Comparison of ENCODE assay signal across 8 cellular contexts in genomic region chr9:136118061-136118366, GRCh38. TPM values are rescaled to one million over a fixed set of nuclear protein-coding genes. Genes with fewer than 3 reads are reported as not detected.
DNase-seq lines count a peak whose midpoint lies in the region; ATAC-seq, FAIRE-seq and TF ChIP-seq lines count a peak whose summit lies in the region.

No MANE protein-coding gene starts in this region.

- no peak overlapping the region for H3K27ac Mint-ChIP-seq in CD8-positive, alpha-beta T cell

- CTCF ChIA-PET in CD8-positive, alpha-beta T cell (lab: Charles Lee), result interaction anchor here (1.1 to 2.2 kb wide), 4 partner anchors 12 to 151 kb away, joined by 3 to 8 read pairs (median 6); no protein-coding TSS in a partner anchor
- CTCF ChIA-PET in K562 (lab: Yijun Ruan, JAX; ENCODE audit: low intra/inter-chr PET ratio), result no interaction called here

- H3K4me1 ChIP-seq in CD8-positive, alpha-beta T cell (ENCODE audit: insufficient read depth, low read length), result peaks cover 38% of the 10 kb centered on the region
- H3K4me1 ChIP-seq in K562 (replicated peaks in 1 of 2; ENCODE audit: control insufficient read depth in 2 of 2, insufficient read depth in 2 of 2, low read length in 2 of 2) (peaks cover 18 to 72% of the 10 kb centered on the region in 2 experiments), mesodermal cell (ENCODE audit: control insufficient read depth, insufficient read depth, low read length, poor library complexity, severe bottlenecking) (peaks cover 16% of the 10 kb centered on the region)

- peaks cover 25% of the 10 kb centered on the region for H3K4me1 Mint-ChIP-seq in CD8-positive, alpha-beta T cell (ENCODE audit: low read depth)

- in situ Hi-C loops in K562 (cut with MboI), result no loop called here

- H4K20me1 ChIP-seq in K562 (replicated peaks; ENCODE audit: control insufficient read depth, insufficient read depth, low read length), result peaks cover under 1% of the 10 kb centered on the region; the same call in 1 of the 2 replicates

- TF ChIP-seq EP300 in K562 (IDR thresholded peaks at IDR 0.05; ENCODE audit: low read length), result no peak

- POLR2A ChIA-PET in CD8-positive, alpha-beta T cell (lab: Charles Lee), result interaction anchor here (1.1 to 3.8 kb wide), 4 partner anchors 10 to 157 kb away, joined by 3 to 38 read pairs (median 5); partner anchors contain the start of genes NACC2 and UBAC1
- POLR2A ChIA-PET in K562 (lab: Yijun Ruan, JAX), result interaction anchor here (0.6 to 1.3 kb wide), 4 partner anchors 11 to 305 kb away, joined by 3 to 4 read pairs (median 4); partner anchors contain the start of gene UBAC1

- peaks cover 14% of the 10 kb centered on the region for H3K36me3 Mint-ChIP-seq in CD8-positive, alpha-beta T cell

- peak in 1 of 7 experiments; percentile 36 for DNase-seq in CD8-positive, alpha-beta T cell
- DNase-seq in K562 (ENCODE audit: extremely low read depth in 1 of 4, low spot score in 3 of 4) (peak in 2 of 4 experiments; percentile 47 to 50), H54 (ENCODE audit: insufficient read length, low spot score) (no peak), OCI-M1 (lab: John Stamatoyannopoulos, UW) (no peak)

- H3K4me3 ChIP-seq in CD8-positive, alpha-beta T cell (ENCODE audit: low read depth, low read length), result peak overlapping the region; percentile 90
- peak overlapping the region; percentile 82 for H3K4me3 ChIP-seq in K562
- H3K4me3 ChIP-seq in mesodermal cell (ENCODE audit: extremely low read depth, insufficient read depth, low read length, poor library complexity, severe bottlenecking), result peak overlapping the region; percentile 66

- no peak for FAIRE-seq in K562 (lab: Jason Lieb, UNC)
- FAIRE-seq in H54 (lab: Jason Lieb, UNC), result no peak

- H2AFZ ChIP-seq in K562 (ENCODE audit: low read depth, low read length), result peak overlapping the region; percentile 89

- no peak for TF ChIP-seq RAD21 in K562 (CRISPR knock-in tag; conservative IDR thresholded peaks at IDR 0.05 in 1 of 2, IDR thresholded peaks at IDR 0.05 in 1 of 2)

- peak overlapping the region; percentile 66 for H3K27ac ChIP-seq in CD8-positive, alpha-beta T cell (ENCODE audit: low read depth, low read length)
- H3K27ac ChIP-seq in K562 (ENCODE audit: extremely low read depth, low read depth, low read length), result peak overlapping the region; percentile 95
- H3K27ac ChIP-seq in mesodermal cell (ENCODE audit: low read depth, low read length, severe bottlenecking), result peak overlapping the region; percentile 79

- H3K27me3 ChIP-seq in CD8-positive, alpha-beta T cell (ENCODE audit: insufficient read depth, low read length), result no peaks in the 10 kb centered on the region
- H3K27me3 ChIP-seq in K562 (ENCODE audit: control insufficient read depth in 2 of 2, insufficient read depth in 2 of 2, low read length in 2 of 2), result no peaks in the 10 kb centered on the region

- under 1% methylated on average over 27 of the region's 36 CpGs for WGBS in K562 (ENCODE audit: insufficient coverage, low coverage, missing lambda C conversion rate)
- whole genome bisulfite sequencing in mesodermal cell (ENCODE audit: insufficient coverage in 2 of 2), 2 experiments, result 0 to 1% methylated on average over 29 to 33 of the region's 36 CpGs

- peak overlapping the region; percentile 83 for H3K4me2 ChIP-seq in K562 (ENCODE audit: insufficient read depth, low read length)

- no peaks in the 10 kb centered on the region for H3K9me1 ChIP-seq in K562 (ENCODE audit: control insufficient read depth, insufficient read depth, low read length)

- TSS peak; percentile 64 for BruUV-seq in K562 (replicated peaks; lab: Mats Ljungman, UMichigan)

- intact Hi-C loops in CD8-positive, alpha-beta T cell (cut with DNase I, micrococcal nuclease), result loop anchor here (1.0 to 10.0 kb wide), 7 partner anchors 9 to 1953 kb away; partner anchors contain the start of genes UBAC1 (in 2 of the 2), CAMSAP1 (in 1 of the 2), QSOX2 (in 1 of the 2) and RNU6ATAC (in 1 of the 2)
- intact Hi-C loops in K562 (cut with micrococcal nuclease), result loop anchor here (2.0 kb wide), 1 partner anchor 29 kb away; no protein-coding TSS in a partner anchor

- TF ChIP-seq CTCF in CD8-positive, alpha-beta T cell (IDR thresholded peaks at IDR 0.05), result no peak
- no peak for TF ChIP-seq CTCF in K562 (IDR thresholded peaks at IDR 0.05 in 2 of 3, conservative IDR thresholded peaks at IDR 0.05 in 1 of 3; ENCODE audit: insufficient read depth in 2 of 3, low read depth in 1 of 3, low read length in 3 of 3)

- no peak for ATAC-seq in CD8-positive, alpha-beta T cell
- ATAC-seq in HG02973 (IDR thresholded peaks at IDR 0.05; ENCODE audit: unreplicated experiment), result peak; percentile 4
- ATAC-seq in K562, result no peak
- no peak for ATAC-seq in GM18907 (IDR thresholded peaks at IDR 0.05; ENCODE audit: unreplicated experiment)
- no peak for ATAC-seq in HG03378 (IDR thresholded peaks at IDR 0.05; ENCODE audit: unreplicated experiment)

- H3K36me3 ChIP-seq in CD8-positive, alpha-beta T cell (ENCODE audit: insufficient read depth, low read length), result no peaks in the 10 kb centered on the region
- H3K36me3 ChIP-seq in K562 (ENCODE audit: control insufficient read depth, insufficient read depth, low read length), result peaks cover 20% of the 10 kb centered on the region; the same call in 1 of the 3 replicates
- peaks cover 35% of the 10 kb centered on the region for H3K36me3 ChIP-seq in mesodermal cell (ENCODE audit: control insufficient read depth, insufficient read depth, low read length)

- no peaks in the 10 kb centered on the region for H3K9me3 ChIP-seq in CD8-positive, alpha-beta T cell (ENCODE audit: low read length)
- no peaks in the 10 kb centered on the region for H3K9me3 ChIP-seq in K562 (replicated peaks; ENCODE audit: control insufficient read depth, insufficient read depth, low read depth, low read length)
- H3K9me3 ChIP-seq in mesodermal cell (ENCODE audit: control insufficient read depth, low read length), result no peaks in the 10 kb centered on the region

- no peak for TF ChIP-seq POLR2A in K562 (conservative IDR thresholded peaks at IDR 0.05)
- TF ChIP-seq POLR2A in H54 (IDR thresholded peaks at IDR 0.05; ENCODE audit: low read depth, low read length), result no peak

- peak overlapping the region; percentile 79 to 94 for H3K9ac ChIP-seq in K562 (ENCODE audit: insufficient read depth in 1 of 2, low read depth in 2 of 2, low read length in 2 of 2)

- no peaks in the 10 kb centered on the region for H3K27me3 Mint-ChIP-seq in CD8-positive, alpha-beta T cell (ENCODE audit: low read depth)

- H3K9me3 Mint-ChIP-seq in CD8-positive, alpha-beta T cell, result no peaks in the 10 kb centered on the region

- H3K79me2 ChIP-seq in K562 (ENCODE audit: control insufficient read depth, insufficient read depth, low read length), result peaks cover 31% of the 10 kb centered on the region

- H3K4me3 Mint-ChIP-seq in CD8-positive, alpha-beta T cell, result peak overlapping the region; percentile 81

RNA-seq across cellular contexts. Expression of gene TMEM250, which starts 0.7 kb away (rescaled TPM):
- total RNA-seq in CD8-positive, alpha-beta T cell, result 1 to 10 TPM; 7.6 to 7.7 TPM
- total RNA-seq in K562 (2011; cell fraction: chromatin; rRNA removed; ENCODE audit: low replicate concordance), result 9.3 and 37.6 TPM in 2 replicates
- 42.5 and 42.8 TPM in 2 replicates for total RNA-seq in K562 (2011; cell fraction: nucleolus; rRNA removed)
- 19.5 and 20.3 TPM in 2 replicates for total RNA-seq in K562 (2011; cell fraction: nucleoplasm; rRNA removed)
- total RNA-seq in K562 (2014; rRNA removed) (44.6 and 51.3 TPM in 2 replicates), K562 (2014; rRNA removed; fragmentation: Illumina TruSeq; extraction: Trizol) (6.2 and 6.7 TPM in 2 replicates), K562 (2015; rRNA removed; fragmentation: Illumina TruSeq; extraction: Trizol) (21.6 and 23.3 TPM in 2 replicates), K562 (2021) (40.6 and 43.1 TPM in 2 replicates)
- polyA plus RNA-seq in K562 (2011; rRNA removed) (11.5 and 12.2 TPM in 2 replicates), K562 (2014; fragmentation: Illumina TruSeq; extraction: Trizol) (9.8 and 16.8 TPM in 2 replicates), K562 (2014; fragmentation: Nextera tagmentation; extraction: Ambion mirVana) (under 1 TPM; 0.32 to 0.64 TPM), K562 (2014; rRNA removed) (25.1 and 28.0 TPM in 2 replicates)
- 15.5 and 50.0 TPM in 2 replicates for polyA plus RNA-seq in K562 (2011; cell fraction: cytosol; rRNA removed)
- 27.4 and 47.1 TPM in 2 replicates for polyA plus RNA-seq in K562 (2011; cell fraction: nucleus; rRNA removed)
- 27.5 and 33.5 TPM in 2 replicates for polyA plus RNA-seq in K562 (2012)
- polyA minus RNA-seq in K562 (2011; rRNA and poly(A)+ RNA removed), result 4.9 and 9.2 TPM in 2 replicates
- 18.4 and 21.8 TPM in 2 replicates for polyA minus RNA-seq in K562 (2011; cell fraction: cytosol; rRNA and poly(A)+ RNA removed)
- 18.7 and 25.0 TPM in 2 replicates for polyA minus RNA-seq in K562 (2011; cell fraction: nucleus; rRNA and poly(A)+ RNA removed)
- 22.4 TPM for polyA plus RNA-seq in mesodermal cell (2013, experiment 1 of 2)
- 18.7 TPM for polyA plus RNA-seq in mesodermal cell (2013, experiment 2 of 2)

RNA-seq across cellular contexts. Expression of gene NACC2, which starts 22.9 kb away (rescaled TPM):
- total RNA-seq in CD8-positive, alpha-beta T cell, result 1 to 10 TPM; 1.7 to 1.8 TPM
- total RNA-seq in K562 (2011; cell fraction: chromatin; rRNA removed; ENCODE audit: low replicate concordance), result 15.2 and 27.2 TPM in 2 replicates
- 17.0 and 18.7 TPM in 2 replicates for total RNA-seq in K562 (2011; cell fraction: nucleolus; rRNA removed)
- 10.7 and 13.6 TPM in 2 replicates for total RNA-seq in K562 (2011; cell fraction: nucleoplasm; rRNA removed)
- total RNA-seq in K562 (2014; rRNA removed) (16.6 and 21.1 TPM in 2 replicates), K562 (2014; rRNA removed; fragmentation: Illumina TruSeq; extraction: Trizol) (4.4 and 4.8 TPM in 2 replicates), K562 (2015; rRNA removed; fragmentation: Illumina TruSeq; extraction: Trizol) (9.9 and 10.1 TPM in 2 replicates), K562 (2021) (22.2 and 25.1 TPM in 2 replicates)
- polyA plus RNA-seq in K562 (2011; rRNA removed) (5.6 TPM in 2 replicates), K562 (2014; fragmentation: Illumina TruSeq; extraction: Trizol) (5.2 and 8.0 TPM in 2 replicates), K562 (2014; fragmentation: Nextera tagmentation; extraction: Ambion mirVana) (under 1 TPM; 0.70 to 0.73 TPM), K562 (2014; rRNA removed) (11.7 and 12.5 TPM in 2 replicates)
- polyA plus RNA-seq in K562 (2011; cell fraction: cytosol; rRNA removed), result 7.2 and 16.2 TPM in 2 replicates
- 14.6 and 26.1 TPM in 2 replicates for polyA plus RNA-seq in K562 (2011; cell fraction: nucleus; rRNA removed)
- polyA plus RNA-seq in K562 (2012), result 9.1 and 10.5 TPM in 2 replicates
- polyA minus RNA-seq in K562 (2011; rRNA and poly(A)+ RNA removed), result 5.4 and 11.8 TPM in 2 replicates
- 12.6 and 13.9 TPM in 2 replicates for polyA minus RNA-seq in K562 (2011; cell fraction: cytosol; rRNA and poly(A)+ RNA removed)
- 5.9 and 6.5 TPM in 2 replicates for polyA minus RNA-seq in K562 (2011; cell fraction: nucleus; rRNA and poly(A)+ RNA removed)
- polyA plus RNA-seq in mesodermal cell (2013, experiment 1 of 2), result 16.2 TPM
- 14.8 TPM for polyA plus RNA-seq in mesodermal cell (2013, experiment 2 of 2)
